In the genomic region with DNA sequence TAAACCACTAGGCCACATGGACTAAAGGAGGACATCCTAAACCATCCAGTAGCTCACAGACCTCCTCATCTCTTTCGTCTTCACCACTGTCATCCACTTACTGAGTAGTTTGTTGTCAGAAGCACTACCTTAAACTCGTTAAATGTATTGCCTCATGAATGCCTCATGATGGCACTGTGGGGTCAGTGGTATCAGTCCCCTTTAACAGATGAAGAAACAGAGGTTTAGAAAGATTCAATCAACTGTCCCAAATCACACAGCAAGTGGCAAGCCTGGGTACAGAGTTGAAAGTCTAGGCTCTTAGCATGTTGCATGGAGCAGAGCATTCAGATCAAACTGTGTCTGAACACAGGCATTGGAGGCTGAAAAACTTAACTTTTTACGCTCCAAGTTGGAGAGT, we compare ENCODE assay signal across 8 cellular contexts.
DNase-seq lines count a peak whose midpoint lies in the region; ATAC-seq and TF ChIP-seq lines count a peak whose summit lies in the region.

No MANE protein-coding gene starts in this region.

- peak; percentile 56 for ATAC-seq in GM19328 (IDR thresholded peaks at IDR 0.05; ENCODE audit: unreplicated experiment)

- no peaks in the 10 kb centered on the region for H4K20me1 ChIP-seq in OCI-LY7 (ENCODE audit: insufficient read depth, low read length)

- intact Hi-C loops in OCI-LY7 (cut with micrococcal nuclease; ENCODE audit: unreplicated experiment) = loop anchor here (5.0 to 10.0 kb wide), 3 partner anchors 59 to 696 kb away; no protein-coding TSS in a partner anchor

- H3K9me3 ChIP-seq in OCI-LY7 (ENCODE audit: low read length) (no peaks in the 10 kb centered on the region), suprapubic skin (no peaks in the 10 kb centered on the region)

- CTCF ChIA-PET in OCI-LY7 (lab: Charles Lee; ENCODE audit: unreplicated experiment) = interaction anchor here (1.0 kb wide), 1 partner anchor 449 kb away, joined by 3 read pairs; no protein-coding TSS in a partner anchor

- DNase-seq in DMS153 (lab: John Stamatoyannopoulos, UW) = peak; percentile 30
- DNase-seq in OCI-LY7 (ENCODE audit: low spot score) = peak; percentile 63
- DNase-seq in foreskin melanocyte = peak; percentile 5
- DNase-seq in T1000 (lab: John Stamatoyannopoulos, UW) = no peak
- DNase-seq in DMS79 (lab: John Stamatoyannopoulos, UW) = no peak
- DNase-seq in suprapubic skin (ENCODE audit: low spot score in 2 of 2) = no peak
- DNase-seq in glomerular visceral epithelial cell (ENCODE audit: extremely low spot score) = no peak

- no TSS peak for BruUV-seq in OCI-LY7 (replicated peaks; lab: Mats Ljungman, UMichigan)

- TF ChIP-seq POLR2A in suprapubic skin (IDR thresholded peaks at IDR 0.05) = no peak

- POLR2A ChIA-PET in OCI-LY7 (lab: Charles Lee) = no interaction called here

- no peak overlapping the region for H2AFZ ChIP-seq in OCI-LY7 (ENCODE audit: low read length)

- H3K9me2 ChIP-seq in OCI-LY7 (ENCODE audit: insufficient read depth, low read length) = no peaks in the 10 kb centered on the region

- H3K27ac ChIP-seq in OCI-LY7 (ENCODE audit: low read depth, low read length, poor library complexity, severe bottlenecking) (no peak overlapping the region), suprapubic skin (no peak overlapping the region)

- H3K4me2 ChIP-seq in OCI-LY7 (ENCODE audit: low read length) = no peak overlapping the region

- H3K79me2 ChIP-seq in OCI-LY7 (ENCODE audit: insufficient read depth, low read depth, low read length) = no peaks in the 10 kb centered on the region

- H3K36me3 ChIP-seq in OCI-LY7 (ENCODE audit: insufficient read depth, low read length) = no peaks in the 10 kb centered on the region
- H3K36me3 ChIP-seq in suprapubic skin = no peaks in the 10 kb centered on the region

- no peak for TF ChIP-seq EP300 in suprapubic skin (IDR thresholded peaks at IDR 0.05)

- 39% methylated on average over 3 of the region's 3 CpGs for WGBS in suprapubic skin

- TF ChIP-seq CTCF in OCI-LY7 (conservative IDR thresholded peaks at IDR 0.05; ENCODE audit: low read length) (peak; percentile 84), suprapubic skin (IDR thresholded peaks at IDR 0.05) (no peak)

- no peak overlapping the region for H3K4me3 ChIP-seq in OCI-LY7 (ENCODE audit: low read depth, low read length, poor library complexity, severe bottlenecking)
- no peak overlapping the region for H3K4me3 ChIP-seq in suprapubic skin

- peaks cover 5% of the 10 kb centered on the region for H3K27me3 ChIP-seq in suprapubic skin

- no peaks in the 10 kb centered on the region for H3K4me1 ChIP-seq in OCI-LY7 (ENCODE audit: insufficient read depth, low read length, poor library complexity, severe bottlenecking)
- H3K4me1 ChIP-seq in suprapubic skin = no peaks in the 10 kb centered on the region

Comparison
In these comparisons a context has a peak if more than half of its experiments do, and no peak if none do; other contexts are left out.
1. DNase-seq: peak in DMS153 (single experiment), OCI-LY7 (single experiment) and foreskin melanocyte (single experiment); none in T1000 (single experiment), DMS79 (single experiment), suprapubic skin (0 of 2) and glomerular visceral epithelial cell (single experiment).